In genomic region chr3:95715137-95715536, GRCh38 we compare ENCODE assay signal across 1 cellular context.
TF ChIP-seq lines count a peak whose summit lies in the region.

No MANE protein-coding gene starts in this region.

TF ChIP-seq in WTC11, 78 proteins besides CTCF, POLR2A, EP300 and RAD21 (continued from another document):
- TF ChIP-seq AFF4 (CRISPR knock-in tag; IDR thresholded peaks at IDR 0.05; ENCODE audit: borderline replicate concordance) (no peak), TCF7 (CRISPR knock-in tag; IDR thresholded peaks at IDR 0.05; ENCODE audit: low read depth) (no peak), GRHL2 (CRISPR knock-in tag; IDR thresholded peaks at IDR 0.05; ENCODE audit: insufficient replicate concordance, severe bottlenecking) (no peak), GTF2I (CRISPR knock-in tag; conservative IDR thresholded peaks at IDR 0.05) (no peak), GABPB1 (CRISPR knock-in tag; IDR thresholded peaks at IDR 0.05) (no peak), SMAD4 (CRISPR knock-in tag; IDR thresholded peaks at IDR 0.05) (no peak)
